8 cellular contexts compared by ENCODE assay signal in the genomic region with DNA sequence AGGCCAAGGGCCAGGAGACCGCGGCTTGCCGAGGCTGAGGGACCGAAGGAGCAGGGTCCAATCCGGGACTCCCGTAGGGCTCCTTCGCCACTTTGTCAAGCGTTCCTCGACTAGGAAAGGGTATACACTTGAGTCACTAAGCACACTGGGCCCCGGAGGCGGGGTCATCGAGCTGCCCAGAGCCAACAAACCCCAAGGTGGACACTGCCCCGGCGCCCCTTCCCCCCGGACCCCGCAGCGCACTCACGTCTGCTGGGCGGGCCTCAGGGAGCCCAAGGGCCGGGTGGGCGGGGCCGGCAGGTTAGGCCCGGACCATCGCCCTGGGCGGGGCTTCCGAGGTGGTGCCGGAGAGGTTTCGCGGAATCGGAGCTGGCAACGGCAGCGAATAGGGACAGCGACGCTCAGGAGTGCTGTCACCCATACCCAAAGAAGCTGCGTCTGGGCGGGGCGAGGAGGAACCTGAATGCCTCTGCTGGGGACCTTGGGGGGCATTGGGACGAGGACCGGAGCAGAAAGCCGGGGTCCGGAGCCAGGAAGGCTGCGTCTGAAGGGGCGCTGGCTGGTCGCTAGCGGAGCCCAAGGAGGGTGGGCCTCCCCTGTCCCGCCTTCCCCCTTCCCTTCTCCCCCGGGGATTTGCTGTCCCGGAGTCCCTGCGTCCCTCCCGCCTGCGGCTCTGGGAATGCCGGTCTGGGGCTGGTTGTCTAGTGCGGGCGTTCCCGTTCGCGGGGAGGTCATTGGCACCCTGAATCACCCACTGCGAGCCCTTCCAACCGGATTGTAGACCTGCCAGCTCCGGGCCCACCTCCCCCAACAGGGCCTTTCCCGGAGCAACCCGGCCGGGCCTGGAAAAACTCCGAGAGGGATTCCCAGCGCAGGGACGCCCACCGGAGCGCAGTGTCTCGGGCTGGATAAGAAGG.
DNase-seq lines count a peak whose midpoint lies in the region; ATAC-seq, FAIRE-seq and TF ChIP-seq lines count a peak whose summit lies in the region.

No MANE protein-coding gene starts in this region.

- H3K4me1 ChIP-seq in urinary bladder (ENCODE audit: insufficient read depth), result peaks cover 2% of the 10 kb centered on the region

- H3K9me3 Mint-ChIP-seq in progenitor cell of endocrine pancreas (ENCODE audit: low read depth), result no peaks in the 10 kb centered on the region

- peaks cover 62% of the 10 kb centered on the region for H3K27me3 Mint-ChIP-seq in progenitor cell of endocrine pancreas

- no peak for FAIRE-seq in frontal cortex (lab: Jason Lieb, UNC)

- no peak overlapping the region for H3K27ac ChIP-seq in urinary bladder (ENCODE audit: low read depth)

- peaks cover 8% of the 10 kb centered on the region for H3K4me1 Mint-ChIP-seq in progenitor cell of endocrine pancreas (ENCODE audit: low read depth)

- no peak for TF ChIP-seq CTCF in progenitor cell of endocrine pancreas (IDR thresholded peaks at IDR 0.05; ENCODE audit: unreplicated experiment)

- ATAC-seq in HG03139 (IDR thresholded peaks at IDR 0.05; ENCODE audit: unreplicated experiment), result no peak

- peaks cover 5% of the 10 kb centered on the region for H3K36me3 Mint-ChIP-seq in progenitor cell of endocrine pancreas (ENCODE audit: insufficient read depth)

- under 1% methylated on average over 69 of the region's 69 CpGs for WGBS in urinary bladder

- DNase-seq in EL (peak; percentile 47), NCI-H2196 (lab: John Stamatoyannopoulos, UW; ENCODE audit: unreplicated experiment) (peak; percentile 82), activated T-helper 1 cell treated with Interleukin-2 at 50 U/mL for 16 hours (ENCODE audit: low read depth) (peak; percentile 63), frontal cortex (ENCODE audit: low spot score in 2 of 2) (peak; percentile 54 to 55), progenitor cell of endocrine pancreas (ENCODE audit: low spot score, unreplicated experiment) (peak; percentile 46), UCSD-AML1 (lab: John Stamatoyannopoulos, UW; ENCODE audit: unreplicated experiment) (no peak)

- peak overlapping the region; percentile 65 for H3K4me3 Mint-ChIP-seq in progenitor cell of endocrine pancreas (ENCODE audit: low read depth)

- H3K36me3 ChIP-seq in urinary bladder (ENCODE audit: insufficient read depth), result no peaks in the 10 kb centered on the region

- no peak overlapping the region for H3K27ac Mint-ChIP-seq in progenitor cell of endocrine pancreas

- peak overlapping the region; percentile 42 for H3K4me3 ChIP-seq in urinary bladder (ENCODE audit: low read depth, low read length)
